1 cellular context compared by ENCODE assay signal in genomic region chr2:130728007-130728454, GRCh38.
TF ChIP-seq lines count a peak whose summit lies in the region.

No MANE protein-coding gene starts in this region.

TF ChIP-seq in GM23338, 12 proteins besides CTCF, POLR2A, EP300 and RAD21 (continued from another document):
- no peak for TF ChIP-seq ZNF462 (CRISPR knock-in tag; IDR thresholded peaks at IDR 0.05)
- no peak for TF ChIP-seq NANOG (IDR thresholded peaks at IDR 0.05; ENCODE audit: borderline replicate concordance)
- no peak for TF ChIP-seq POLR2AphosphoS5 (IDR thresholded peaks at IDR 0.05; ENCODE audit: low read depth)
- TF ChIP-seq ETS1 (IDR thresholded peaks at IDR 0.05) = no peak
- TF ChIP-seq EZH2 (IDR thresholded peaks at IDR 0.05; ENCODE audit: low read depth, unreplicated experiment) = no peak
- no peak for TF ChIP-seq REST (IDR thresholded peaks at IDR 0.05; ENCODE audit: unreplicated experiment)
- TF ChIP-seq ZNF114 (CRISPR knock-in tag; IDR thresholded peaks at IDR 0.05) = no peak
- TF ChIP-seq STAT1 (IDR thresholded peaks at IDR 0.05; ENCODE audit: unreplicated experiment) = no peak
